8 cellular contexts compared by ENCODE assay signal in genomic region chr11:64268028-64268686, GRCh38. TPM values are rescaled to one million over a fixed set of nuclear protein-coding genes. Genes with fewer than 3 reads are reported as not detected.
DNase-seq lines count a peak whose midpoint lies in the region; ATAC-seq and TF ChIP-seq lines count a peak whose summit lies in the region.

No MANE protein-coding gene starts in this region.

- DNase-seq in activated B cell treated with CpG ODN at 0.5 μM for 24 hours (no peak), hepatocyte (ENCODE audit: low spot score) (no peak), NCI-H146 (lab: John Stamatoyannopoulos, UW) (no peak), NCI-H128 (lab: John Stamatoyannopoulos, UW; ENCODE audit: unreplicated experiment) (no peak)
- DNase-seq in stimulated activated naive B cell treated with anti-CD40 and anti-IgM and Interleukin-4, amounts not matched to agents 10 μg/mL and 1 μg/mL and 100 μg/mL, for 72 hours, result no peak
- no peak for DNase-seq in activated effector memory CD4-positive, alpha-beta T cell treated with anti-CD3 and anti-CD28 coated beads, Interleukin-2, amount 50 U/mL, for 16 hours

- ATAC-seq in activated B cell treated with CpG ODN at 0.5 μM for 24 hours (ENCODE audit: low read depth), result no peak
- ATAC-seq in stimulated activated naive B cell treated with anti-CD40 and anti-IgM and Interleukin-4, amounts not matched to agents 10 μg/mL and 1 μg/mL and 100 μg/mL, for 72 hours (replicated peaks), result no peak
- ATAC-seq in GM18520 (IDR thresholded peaks at IDR 0.05; ENCODE audit: unreplicated experiment), result no peak

- intact Hi-C loops in activated B cell treated with CpG ODN at 0.5 μM for 24 hours (cut with micrococcal nuclease), result no loop called here

- H3K9me3 ChIP-seq in HUES64 (ENCODE audit: insufficient read depth, low read depth, low read length) (no peaks in the 10 kb centered on the region), hepatocyte (ENCODE audit: low read depth) (no peaks in the 10 kb centered on the region)

- H3K4me1 ChIP-seq in HUES64 (ENCODE audit: insufficient read depth, low read length), result peaks cover 11% of the 10 kb centered on the region; the same call in 1 of the 2 replicates
- peaks cover 25% of the 10 kb centered on the region for H3K4me1 ChIP-seq in hepatocyte (ENCODE audit: insufficient read depth)

- 86% methylated on average over 18 of the region's 18 CpGs for WGBS in HUES64
- WGBS in hepatocyte (ENCODE audit: low lambda C conversion rate, missing lambda C conversion rate), result 74% methylated on average over 17 of the region's 18 CpGs

- H2AFZ ChIP-seq in hepatocyte, result no peak overlapping the region

- peaks cover 16% of the 10 kb centered on the region for H3K79me2 ChIP-seq in hepatocyte

- TF ChIP-seq CTCF in activated B cell treated with CpG ODN at 0.5 μM for 24 hours (IDR thresholded peaks at IDR 0.05) (no peak), hepatocyte (IDR thresholded peaks at IDR 0.05; ENCODE audit: poor library complexity) (no peak)

- no peaks in the 10 kb centered on the region for H4K20me1 ChIP-seq in hepatocyte (ENCODE audit: insufficient read depth, poor library complexity, severe bottlenecking)

- H3K27ac ChIP-seq in HUES64 (ENCODE audit: low read depth, low read length) (peak overlapping the region; percentile 95; the same call in 1 of the 2 replicates), hepatocyte (peak overlapping the region; percentile 87)

- H3K4me2 ChIP-seq in hepatocyte, result peak overlapping the region; percentile 83

- no peaks in the 10 kb centered on the region for H3K27me3 Mint-ChIP-seq in activated B cell treated with CpG ODN at 0.5 μM for 24 hours
- H3K27me3 Mint-ChIP-seq in stimulated activated naive B cell treated with anti-CD40 and anti-IgM and Interleukin-4, amounts not matched to agents 10 μg/mL and 1 μg/mL and 100 μg/mL, for 72 hours, result no peaks in the 10 kb centered on the region

- peaks cover 23% of the 10 kb centered on the region for H3K4me1 Mint-ChIP-seq in activated B cell treated with CpG ODN at 0.5 μM for 24 hours
- peaks cover 25 to 40% of the 10 kb centered on the region in 2 donors for H3K4me1 Mint-ChIP-seq in stimulated activated naive B cell treated with anti-CD40 and anti-IgM and Interleukin-4, amounts not matched to agents 10 μg/mL and 1 μg/mL and 100 μg/mL, for 72 hours

- H3K27me3 ChIP-seq in HUES64 (ENCODE audit: insufficient read depth, low read length), result no peaks in the 10 kb centered on the region
- no peaks in the 10 kb centered on the region for H3K27me3 ChIP-seq in hepatocyte

- peak overlapping the region; percentile 95 for H3K27ac Mint-ChIP-seq in activated B cell treated with CpG ODN at 0.5 μM for 24 hours
- H3K27ac Mint-ChIP-seq in stimulated activated naive B cell treated with anti-CD40 and anti-IgM and Interleukin-4, amounts not matched to agents 10 μg/mL and 1 μg/mL and 100 μg/mL, for 72 hours, result peak overlapping the region; percentile 65

- CTCF ChIA-PET in activated B cell treated with CpG ODN at 0.5 μM for 24 hours (lab: Charles Lee), result interaction anchor here (0.7 to 5.7 kb wide), 6 partner anchors 16 to 64 kb away, joined by 3 to 55 read pairs (median 8); partner anchors contain the start of genes CATSPERZ, PLCB3, PRDX5 and TRMT112

- POLR2A ChIA-PET in activated B cell treated with CpG ODN at 0.5 μM for 24 hours (lab: Charles Lee), result interaction anchor here (1.2 to 6.0 kb wide), 9 partner anchors 14 to 1427 kb away, joined by 4 to 119 read pairs (median 15); partner anchors contain the start of genes BAD, DNAJC4, FERMT3 and GPR137

- peak overlapping the region; percentile 85 for H3K9ac ChIP-seq in HUES64 (ENCODE audit: low read depth, low read length)

- H3K4me3 Mint-ChIP-seq in activated B cell treated with CpG ODN at 0.5 μM for 24 hours, result peak overlapping the region; percentile 38
- peak overlapping the region; percentile 95 to 99 for H3K4me3 Mint-ChIP-seq in stimulated activated naive B cell treated with anti-CD40 and anti-IgM and Interleukin-4, amounts not matched to agents 10 μg/mL and 1 μg/mL and 100 μg/mL, for 72 hours

- H3K4me3 ChIP-seq in HUES64 (ENCODE audit: low read length) (peak overlapping the region; percentile 86), hepatocyte (no peak overlapping the region)

- H3K36me3 ChIP-seq in HUES64 (ENCODE audit: insufficient read depth, low read length) (peaks cover 34% of the 10 kb centered on the region), hepatocyte (replicated peaks; ENCODE audit: insufficient read depth, low read depth) (no peaks in the 10 kb centered on the region)

- peaks cover 11% of the 10 kb centered on the region for H3K36me3 Mint-ChIP-seq in activated B cell treated with CpG ODN at 0.5 μM for 24 hours (ENCODE audit: low read depth)
- H3K36me3 Mint-ChIP-seq in stimulated activated naive B cell treated with anti-CD40 and anti-IgM and Interleukin-4, amounts not matched to agents 10 μg/mL and 1 μg/mL and 100 μg/mL, for 72 hours, result peaks cover 29 to 41% of the 10 kb centered on the region in 2 donors

- H3K9me3 Mint-ChIP-seq in activated B cell treated with CpG ODN at 0.5 μM for 24 hours, result no peaks in the 10 kb centered on the region
- H3K9me3 Mint-ChIP-seq in stimulated activated naive B cell treated with anti-CD40 and anti-IgM and Interleukin-4, amounts not matched to agents 10 μg/mL and 1 μg/mL and 100 μg/mL, for 72 hours, result no peaks in the 10 kb centered on the region

- H3K9me2 ChIP-seq in hepatocyte (replicated peaks; ENCODE audit: insufficient read depth), result no peaks in the 10 kb centered on the region

RNA-seq across cellular contexts. Expression of gene BAD, which starts 16.3 kb away (rescaled TPM):
- 22.6 TPM for polyA plus RNA-seq in HUES64 (2013, experiment 1 of 2)
- polyA plus RNA-seq in HUES64 (2013, experiment 2 of 2), result 24.0 TPM
- 21.7 and 26.6 TPM in 2 replicates for total RNA-seq in activated B cell treated with CpG ODN at 0.5 μM for 24 hours
- 52.0 and 74.3 TPM in 2 replicates for total RNA-seq in hepatocyte
- polyA plus RNA-seq in hepatocyte, result 122 and 125 TPM in 2 replicates

RNA-seq across cellular contexts. Expression of gene PLCB3, which starts 16.8 kb away (rescaled TPM):
- 44.7 TPM for polyA plus RNA-seq in HUES64 (2013, experiment 1 of 2)
- polyA plus RNA-seq in HUES64 (2013, experiment 2 of 2), result 41.8 TPM
- total RNA-seq in activated B cell treated with CpG ODN at 0.5 μM for 24 hours (7.9 and 8.1 TPM in 2 replicates), hepatocyte (21.1 and 23.5 TPM in 2 replicates)
- polyA plus RNA-seq in hepatocyte, result 19.0 and 19.5 TPM in 2 replicates

RNA-seq across cellular contexts. Expression of gene GPR137, which starts 17.5 kb away (rescaled TPM):
- 25.3 TPM for polyA plus RNA-seq in HUES64 (2013, experiment 1 of 2)
- polyA plus RNA-seq in HUES64 (2013, experiment 2 of 2), result 25.2 TPM
- total RNA-seq in activated B cell treated with CpG ODN at 0.5 μM for 24 hours, result 48.6 and 53.1 TPM in 2 replicates
- 17.0 and 25.2 TPM in 2 replicates for total RNA-seq in hepatocyte
- 62.4 and 63.9 TPM in 2 replicates for polyA plus RNA-seq in hepatocyte

RNA-seq across cellular contexts. Expression of gene PPP1R14B, which starts 21.4 kb away (rescaled TPM):
- 353 TPM for polyA plus RNA-seq in HUES64 (2013, experiment 1 of 2)
- polyA plus RNA-seq in HUES64 (2013, experiment 2 of 2), result 328 TPM
- 112 and 127 TPM in 2 replicates for total RNA-seq in activated B cell treated with CpG ODN at 0.5 μM for 24 hours
- total RNA-seq in hepatocyte, result 86.8 and 96.1 TPM in 2 replicates
- 222 and 229 TPM in 2 replicates for polyA plus RNA-seq in hepatocyte

RNA-seq across cellular contexts. Expression of gene KCNK4, which starts 22.9 kb away (rescaled TPM):
- not detected for polyA plus RNA-seq in HUES64 (2013, experiment 1 of 2)
- not detected for polyA plus RNA-seq in HUES64 (2013, experiment 2 of 2)
- total RNA-seq in activated B cell treated with CpG ODN at 0.5 μM for 24 hours, result 0.24 and 0.44 TPM in 2 replicates
- total RNA-seq in hepatocyte, result not detected in 2 replicates
- not detected in 2 replicates for polyA plus RNA-seq in hepatocyte
